Comparison of ENCODE assay signal across 17 cellular contexts in the genomic region with DNA sequence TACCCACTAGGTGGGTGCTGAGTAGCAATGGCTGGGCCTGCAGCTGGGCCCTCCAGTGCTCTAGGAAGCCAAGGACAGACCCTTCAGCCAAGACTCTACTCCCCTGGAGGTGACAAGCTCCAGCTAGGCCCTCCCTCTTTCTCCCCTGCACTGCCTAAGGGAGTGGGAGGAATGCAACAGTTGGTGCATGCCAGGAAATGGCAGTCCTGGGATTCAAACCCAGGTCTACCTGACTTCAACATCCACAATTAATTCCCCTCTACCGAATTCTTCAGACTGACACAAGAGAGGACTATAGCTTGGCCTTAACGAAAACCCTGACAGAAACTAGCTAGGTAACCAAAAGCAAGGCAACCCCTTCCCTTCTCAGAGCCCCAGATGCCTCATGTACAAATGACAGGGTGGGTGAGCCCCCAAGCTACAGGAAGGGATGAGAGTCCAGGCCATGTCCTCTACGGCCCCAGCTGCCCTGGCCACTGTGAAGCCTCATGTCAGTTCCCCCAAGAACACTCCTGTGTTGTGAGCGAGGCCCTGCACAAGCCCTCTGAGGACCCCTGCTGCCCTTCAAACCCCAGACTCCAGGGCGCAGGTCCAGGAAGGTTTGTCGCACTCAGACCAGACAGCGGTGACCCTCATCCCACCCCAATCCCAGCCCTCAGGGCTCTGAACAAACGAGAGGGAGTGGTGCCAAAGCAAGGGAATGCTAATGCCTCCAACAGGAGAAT.
A peak's percentile ranks its signal among the peaks of the same experiment; 100 is the strongest.
DNase-seq lines count a peak whose midpoint lies in the region; ATAC-seq, FAIRE-seq and TF ChIP-seq lines count a peak whose summit lies in the region.
"Had no signal": no experiment of that assay in that cellular context is flagged by ENCODE, and none has a peak within 500 bp of the region (broad histone marks: within the 10 kb centered on the region; RNA-seq: fewer than 3 reads in every experiment).

No MANE protein-coding gene starts in this region.

- H3K23me2 ChIP-seq in H9 (ENCODE audit: insufficient read length, low read depth, low read length, poor library complexity, severe bottlenecking) = no peaks in the 10 kb centered on the region

- DNase-seq in H9 (no peak), right atrium auricular region (ENCODE audit: low spot score) (no peak), small intestine (no peak), DMS 273 treated with DMSO at 0.1 percent for 48 hours (lab: John Stamatoyannopoulos, UW) (no peak)
- no peak for DNase-seq in activated T-helper 1 cell treated with anti-CD3 and anti-CD28 coated beads, Interleukin-12 subunit alpha, Interleukin-12 subunit beta, Interleukin-2, Interleukin-4 antibody, amounts not matched to agents 30 ng/mL and 10 ng/mL and 1 ng/mL, durations not matched to agents 14 hours and 24 hours and 36 hours (ENCODE audit: low spot score)
- DNase-seq: activated CD4-positive, alpha-beta T cell treated with anti-CD3 and anti-CD28 coated beads for 1 hour; activated T-cell treated with anti-CD3 and anti-CD28 coated beads, Interleukin-2, amount 50 U/mL, for 48 hours; effector CD4-positive, alpha-beta T cell; Kasumi-1; NCI-H526; pancreas; stimulated activated CD4-positive, alpha-beta T cell treated with anti-CD3 and anti-CD28 coated beads, Interleukin-12 subunit alpha, Interleukin-12 subunit beta, amount 100 ng/mL, for 4 hours; SW 1271 had no signal

- no peak overlapping the region for H3K23ac ChIP-seq in H9 (ENCODE audit: insufficient read length, low read depth, low read length)

- no peak overlapping the region for H3K4me3 Mint-ChIP-seq in H9
- no peak overlapping the region for H3K4me3 Mint-ChIP-seq in activated T-helper 1 cell treated with anti-CD3 and anti-CD28 coated beads, Interleukin-12 subunit alpha, Interleukin-12 subunit beta, Interleukin-2, Interleukin-4 antibody, amounts not matched to agents 30 ng/mL and 10 ng/mL and 1 ng/mL, durations not matched to agents 14 hours and 24 hours and 36 hours
- H3K4me3 Mint-ChIP-seq: CD14-positive monocyte had no signal

- H3K4ac ChIP-seq in H9 (ENCODE audit: low read depth, low read length) = no peak overlapping the region

- no peaks in the 10 kb centered on the region for H3K36me3 Mint-ChIP-seq in H9 (ENCODE audit: insufficient read depth in 1 of 3, low read depth in 3 of 3)
- peaks cover 5% of the 10 kb centered on the region for H3K36me3 Mint-ChIP-seq in activated T-helper 1 cell treated with anti-CD3 and anti-CD28 coated beads, Interleukin-12 subunit alpha, Interleukin-12 subunit beta, Interleukin-2, Interleukin-4 antibody, amounts not matched to agents 30 ng/mL and 10 ng/mL and 1 ng/mL, durations not matched to agents 14 hours and 24 hours and 36 hours (ENCODE audit: low read depth)
- H3K36me3 Mint-ChIP-seq: CD14-positive monocyte had no signal

- intact Hi-C loops in activated T-helper 1 cell treated with anti-CD3 and anti-CD28 coated beads, Interleukin-12 subunit alpha, Interleukin-12 subunit beta, Interleukin-2, Interleukin-4 antibody, amounts not matched to agents 30 ng/mL and 10 ng/mL and 1 ng/mL, durations not matched to agents 14 hours and 24 hours and 36 hours (cut with micrococcal nuclease) = no loop called here

- H3K9me3 Mint-ChIP-seq in H9 = no peaks in the 10 kb centered on the region
- no peaks in the 10 kb centered on the region for H3K9me3 Mint-ChIP-seq in activated T-helper 1 cell treated with anti-CD3 and anti-CD28 coated beads, Interleukin-12 subunit alpha, Interleukin-12 subunit beta, Interleukin-2, Interleukin-4 antibody, amounts not matched to agents 30 ng/mL and 10 ng/mL and 1 ng/mL, durations not matched to agents 14 hours and 24 hours and 36 hours
- H3K9me3 Mint-ChIP-seq: CD14-positive monocyte had no signal

- no peak overlapping the region for H3K4me3 ChIP-seq in right atrium auricular region
- H3K4me3 ChIP-seq in small intestine (ENCODE audit: low read depth in 1 of 2, low read length in 2 of 2) = no peak overlapping the region
- H3K4me3 ChIP-seq: pancreas had no signal

- no peak overlapping the region for H4K91ac ChIP-seq in H9 (ENCODE audit: insufficient read length, low read depth, low read length)

- H2AK5ac ChIP-seq in H9 (ENCODE audit: insufficient read length, low read length) = no peak overlapping the region

- H2BK15ac ChIP-seq in H9 (ENCODE audit: low read depth, low read length) = no peak overlapping the region

- H3K4me1 Mint-ChIP-seq in H9 = peaks cover 78 to 89% of the 10 kb centered on the region in 2 experiments
- H3K4me1 Mint-ChIP-seq in activated T-helper 1 cell treated with anti-CD3 and anti-CD28 coated beads, Interleukin-12 subunit alpha, Interleukin-12 subunit beta, Interleukin-2, Interleukin-4 antibody, amounts not matched to agents 30 ng/mL and 10 ng/mL and 1 ng/mL, durations not matched to agents 14 hours and 24 hours and 36 hours (ENCODE audit: low read depth) = peaks cover 82% of the 10 kb centered on the region

- no peak overlapping the region for H3T11ph ChIP-seq in H9 (ENCODE audit: low read length)

- H2AFZ ChIP-seq in H9 (ENCODE audit: low read length) = no peak overlapping the region

- H3K14ac ChIP-seq in H9 (ENCODE audit: insufficient read depth, low read length) = no peak overlapping the region

- H2BK20ac ChIP-seq in H9 (ENCODE audit: low read depth, low read length, poor library complexity, severe bottlenecking) = no peak overlapping the region

- no peak for FAIRE-seq in small intestine (lab: Jason Lieb, UNC)
- FAIRE-seq: GM12892, pancreas had no signal

- no peak for ATAC-seq in GM18502 (IDR thresholded peaks at IDR 0.05; ENCODE audit: poor library complexity, unreplicated experiment)
- ATAC-seq in GM19463 (IDR thresholded peaks at IDR 0.05; ENCODE audit: unreplicated experiment) = no peak

- H2BK12ac ChIP-seq in H9 (ENCODE audit: insufficient read length, low read depth, low read length) = no peak overlapping the region

- H3K27ac ChIP-seq in H9 (ENCODE audit: insufficient read length, low read depth, low read length) (no peak overlapping the region), right atrium auricular region (peak overlapping the region; percentile 17 to 31), small intestine (ENCODE audit: low read depth in 1 of 2, low read length in 1 of 2) (peak overlapping the region; percentile 51)

- no peak overlapping the region for H4K8ac ChIP-seq in H9 (replicated peaks; ENCODE audit: insufficient read length, low read depth, low read length)

- peaks cover 17% of the 10 kb centered on the region for H3K79me2 ChIP-seq in H9 (ENCODE audit: insufficient read depth, low read length)

- H3K27me3 ChIP-seq in H9 (ENCODE audit: insufficient read depth, low read length) (no peaks in the 10 kb centered on the region), right atrium auricular region (no peaks in the 10 kb centered on the region), small intestine (ENCODE audit: control insufficient read depth in 2 of 2, insufficient read depth in 2 of 2, low read length in 2 of 2) (no peaks in the 10 kb centered on the region)
- H3K27me3 ChIP-seq: pancreas had no signal

- no peak for TF ChIP-seq CTCF in H9 (conservative IDR thresholded peaks at IDR 0.05)
- TF ChIP-seq CTCF in right atrium auricular region (IDR thresholded peaks at IDR 0.05) = no peak

- no peak overlapping the region for H4K5ac ChIP-seq in H9 (ENCODE audit: insufficient read length, low read depth, low read length)

- H4K20me1 ChIP-seq in H9 (ENCODE audit: control insufficient read depth, insufficient read depth, insufficient read length) = peaks cover 2% of the 10 kb centered on the region

- no CpG with 5 or more reads among the region's 8 CpGs for WGBS in H9 (ENCODE audit: extremely low coverage, insufficient read length, low lambda C conversion rate)
- 80 to 86% (median 81%) methylated on average over 8 of the region's 8 CpGs for WGBS in small intestine, 3 donors

- H3K4me1 ChIP-seq in H9 (ENCODE audit: insufficient read depth, low read length) (peaks cover 14% of the 10 kb centered on the region), right atrium auricular region (peaks cover 0 to 84% of the 10 kb centered on the region in 2 donors), small intestine (ENCODE audit: control insufficient read depth in 2 of 2, insufficient read depth in 1 of 2, low read depth in 1 of 2, low read length in 1 of 2) (peaks cover 24 to 34% of the 10 kb centered on the region in 2 donors)

- H3K56ac ChIP-seq in H9 (ENCODE audit: insufficient read length, low read depth, low read length) = no peak overlapping the region

- no peaks in the 10 kb centered on the region for H3K27me3 Mint-ChIP-seq in H9 (ENCODE audit: low read depth)
- H3K27me3 Mint-ChIP-seq in activated T-helper 1 cell treated with anti-CD3 and anti-CD28 coated beads, Interleukin-12 subunit alpha, Interleukin-12 subunit beta, Interleukin-2, Interleukin-4 antibody, amounts not matched to agents 30 ng/mL and 10 ng/mL and 1 ng/mL, durations not matched to agents 14 hours and 24 hours and 36 hours (ENCODE audit: insufficient read depth) = no peaks in the 10 kb centered on the region

- H3K9me3 ChIP-seq in H9 (ENCODE audit: control insufficient read depth, low read depth, low read length) (no peaks in the 10 kb centered on the region), right atrium auricular region (no peaks in the 10 kb centered on the region), small intestine (ENCODE audit: control insufficient read depth, low read depth) (no peaks in the 10 kb centered on the region)
- H3K9me3 ChIP-seq: pancreas had no signal

- H2BK120ac ChIP-seq in H9 (ENCODE audit: low read depth, low read length, poor library complexity, severe bottlenecking) = no peak overlapping the region

- H3K36me3 ChIP-seq in right atrium auricular region (no peaks in the 10 kb centered on the region), small intestine (ENCODE audit: control insufficient read depth in 2 of 2, insufficient read depth in 2 of 2, low read length in 2 of 2) (no peaks in the 10 kb centered on the region)
- H3K36me3 ChIP-seq: pancreas had no signal

- H3K79me1 ChIP-seq in H9 (ENCODE audit: insufficient read depth, low read depth, low read length, poor library complexity, severe bottlenecking) = peaks cover 8% of the 10 kb centered on the region

- no peak overlapping the region for H2BK5ac ChIP-seq in H9 (ENCODE audit: insufficient read length, low read length)

- H3K27ac Mint-ChIP-seq in H9 = peak overlapping the region; percentile 23 to 89 (median 88); a peak in 3 of 7 replicates
- H3K27ac Mint-ChIP-seq in activated T-helper 1 cell treated with anti-CD3 and anti-CD28 coated beads, Interleukin-12 subunit alpha, Interleukin-12 subunit beta, Interleukin-2, Interleukin-4 antibody, amounts not matched to agents 30 ng/mL and 10 ng/mL and 1 ng/mL, durations not matched to agents 14 hours and 24 hours and 36 hours = peak overlapping the region; percentile 52
- H3K27ac Mint-ChIP-seq: CD14-positive monocyte had no signal

- no peak overlapping the region for H3K18ac ChIP-seq in H9 (ENCODE audit: insufficient read length, low read depth, low read length)

- H3K9ac ChIP-seq in H9 (ENCODE audit: extremely low read depth, insufficient read length, low read length) = no peak overlapping the region

- H3K4me2 ChIP-seq in H9 (ENCODE audit: insufficient read depth, insufficient read length, low read length) = no peak overlapping the region
